20 cellular contexts compared by ENCODE assay signal in the genomic region with DNA sequence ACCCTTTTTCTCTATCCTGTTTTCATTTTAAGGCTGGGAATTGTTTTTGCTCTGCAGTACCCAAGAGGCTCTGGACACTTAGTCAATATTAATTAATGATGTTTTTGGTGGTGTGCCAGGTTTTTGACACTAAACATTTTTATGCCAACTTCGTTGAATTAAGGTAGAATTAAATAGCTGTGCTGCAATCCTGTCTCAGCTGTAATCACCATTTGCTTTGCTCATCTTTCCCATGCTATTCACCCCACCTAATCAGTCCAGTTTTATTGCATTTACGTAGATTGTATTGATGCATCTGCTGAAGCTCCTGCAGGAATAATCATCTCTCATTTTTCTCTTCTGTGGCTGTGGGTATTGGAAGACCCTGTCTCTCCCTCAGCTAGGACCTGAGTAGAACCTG.
"Had no signal": no experiment of that assay in that cellular context is flagged by ENCODE, and none has a peak within 500 bp of the region (broad histone marks: within the 10 kb centered on the region; RNA-seq: fewer than 3 reads in every experiment).

No MANE protein-coding gene starts in this region.

- H3K9me3 Mint-ChIP-seq: IgD-negative memory B cell, T-cell had no signal

- H3K4me3 Mint-ChIP-seq: IgD-negative memory B cell, T-cell had no signal

- H3K36me3 Mint-ChIP-seq: IgD-negative memory B cell, T-cell had no signal

- H3K27ac Mint-ChIP-seq: IgD-negative memory B cell, T-cell had no signal

- ATAC-seq: K562, Panc1, PC-3, T-cell had no signal

- DNase-seq: Kasumi-1; MM.1S; NCI-H1092 treated with DMSO at 0.1 percent for 48 hours; NCI-H1417 treated with DMSO at 0.1 percent for 48 hours; NCI-H146; NCI-H1694 treated with DMSO at 0.1 percent for 48 hours; NCI-H1930; NCI-H2081; NCI-H2107; NCI-H2171 treated with DMSO at 0.1 percent for 48 hours; NCI-H524; NCI-H526 treated with DMSO at 0.1 percent for 48 hours; NK-92 treated with Interleukin-12 subunit alpha and Interleukin-12 subunit beta, amount 100 ng/mL, for 24 hours; PC-3; SHP77; SW 1271; T-cell had no signal

- H3K4me1 Mint-ChIP-seq: T-cell had no signal
